In the genomic region with DNA sequence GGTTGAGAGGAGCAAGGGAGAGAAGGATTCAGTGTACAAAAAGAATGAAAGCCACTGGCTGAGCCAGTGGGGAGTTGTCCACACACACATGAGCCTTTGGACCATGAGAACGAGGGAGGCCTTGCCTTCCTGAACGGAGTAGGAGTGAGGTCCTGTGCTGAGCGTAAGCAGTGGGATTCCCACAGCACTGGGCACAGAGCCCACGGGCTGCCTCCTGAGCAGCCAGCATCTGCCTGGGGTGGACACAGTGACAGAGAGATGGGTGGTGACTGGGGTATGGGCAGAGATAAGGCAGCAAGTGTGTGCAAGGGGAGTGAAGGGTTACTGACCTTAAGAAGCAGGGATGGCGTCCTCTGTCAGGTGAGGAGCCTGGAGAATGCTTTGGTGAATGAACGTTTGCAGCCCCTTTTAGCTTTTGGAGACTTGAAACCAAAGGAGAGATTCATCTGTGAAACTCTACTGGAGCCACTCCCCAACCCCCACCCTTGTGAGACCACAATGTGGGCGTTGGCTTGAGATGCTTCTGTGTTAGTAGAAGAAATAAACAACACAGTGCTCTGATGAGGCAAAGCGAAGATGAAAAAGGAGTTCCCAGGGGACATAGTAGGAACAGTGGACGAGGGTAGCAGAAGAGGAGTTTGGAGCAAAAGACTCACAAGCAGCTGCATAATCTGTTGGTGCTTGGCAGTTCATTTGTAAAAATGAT, we compare ENCODE assay signal across 10 cellular contexts. TPM values are rescaled to one million over a fixed set of nuclear protein-coding genes. Genes with fewer than 3 reads are reported as not detected.
DNase-seq lines count a peak whose midpoint lies in the region; ATAC-seq, FAIRE-seq and TF ChIP-seq lines count a peak whose summit lies in the region.
"Had no signal": no experiment of that assay in that cellular context is flagged by ENCODE, and none has a peak within 500 bp of the region (broad histone marks: within the 10 kb centered on the region; RNA-seq: fewer than 3 reads in every experiment).

No MANE protein-coding gene starts in this region.

- no peaks in the 10 kb centered on the region for H3K9me2 ChIP-seq in PC-3 (replicated peaks; ENCODE audit: low read length)

- intact Hi-C loops in activated CD4-positive, alpha-beta memory T cell treated with anti-CD3 and anti-CD28 coated beads for 36 hours (cut with micrococcal nuclease), result loop anchor here (1.0 to 2.0 kb wide), 5 partner anchors 22 to 77 kb away; a partner anchor contains a TSS
- intact Hi-C loops in PC-3 (cut with micrococcal nuclease), result no loop called here

- H3K9ac ChIP-seq in mesenchymal stem cell (ENCODE audit: low read length) (no peak overlapping the region), PC-3 (ENCODE audit: low read length) (no peak overlapping the region)

- no peak overlapping the region for H3K14ac ChIP-seq in mesenchymal stem cell (ENCODE audit: low read length in 2 of 2)

- no peak for TF ChIP-seq POLR2A in GM12891 (IDR thresholded peaks at IDR 0.05; ENCODE audit: low read depth, low read length)

- H2AFZ ChIP-seq in mesenchymal stem cell (ENCODE audit: low read depth, low read length), result no peak overlapping the region
- H2AFZ ChIP-seq in PC-3 (ENCODE audit: low read length), result no peak overlapping the region

- H4K20me1 ChIP-seq in PC-3 (ENCODE audit: low read length), result no peaks in the 10 kb centered on the region

- no peak overlapping the region for H2BK15ac ChIP-seq in mesenchymal stem cell (ENCODE audit: low read depth, poor library complexity, severe bottlenecking)

- no peaks in the 10 kb centered on the region for H3K27me3 Mint-ChIP-seq in activated CD4-positive, alpha-beta memory T cell treated with anti-CD3 and anti-CD28 coated beads for 36 hours

- H3K4me2 ChIP-seq in mesenchymal stem cell (ENCODE audit: low read length, poor library complexity, severe bottlenecking) (no peak overlapping the region), PC-3 (ENCODE audit: low read length) (no peak overlapping the region)

- H3K27me3 ChIP-seq in mesenchymal stem cell (ENCODE audit: control insufficient read depth in 1 of 2, insufficient read depth in 1 of 2, low read length in 2 of 2) (peaks cover 3 to 35% of the 10 kb centered on the region in 2 experiments), PC-3 (ENCODE audit: low read length) (peaks cover 92% of the 10 kb centered on the region)
- H3K27me3 ChIP-seq: colonic mucosa had no signal

- POLR2A ChIA-PET in activated CD4-positive, alpha-beta memory T cell treated with anti-CD3 and anti-CD28 coated beads for 36 hours (lab: Charles Lee), result interaction anchor here (0.6 to 2.0 kb wide), 3 partner anchors 21 to 72 kb away, joined by 3 to 7 read pairs (median 3); no protein-coding TSS in a partner anchor
- POLR2A ChIA-PET in PC-3 (lab: Charles Lee; ENCODE audit: unreplicated experiment), result no interaction called here

- H4K91ac ChIP-seq in mesenchymal stem cell (ENCODE audit: low read length), result no peak overlapping the region

- no peak for DNase-seq in GM12891 (ENCODE audit: insufficient read length, low spot score)
- DNase-seq in activated CD4-positive, alpha-beta memory T cell treated with anti-CD3 and anti-CD28 coated beads for 36 hours, result peak; percentile 72
- no peak for DNase-seq in mesenchymal stem cell
- DNase-seq in NCI-H2227 (lab: John Stamatoyannopoulos, UW; ENCODE audit: unreplicated experiment), result no peak
- DNase-seq in NCI-H748 treated with DMSO at 0.1 percent for 48 hours (lab: John Stamatoyannopoulos, UW), result no peak
- DNase-seq in PC-3, result no peak
- DNase-seq in medulla oblongata (ENCODE audit: extremely low spot score), result no peak
- DNase-seq: colonic mucosa, DMS53 had no signal

- no peaks in the 10 kb centered on the region for H3F3A ChIP-seq in PC-3 (ENCODE audit: low read length, unreplicated experiment)

- H3K27ac ChIP-seq in mesenchymal stem cell (ENCODE audit: low read length, poor library complexity, severe bottlenecking) (no peak overlapping the region), PC-3 (ENCODE audit: low read length) (no peak overlapping the region)
- H3K27ac ChIP-seq: colonic mucosa had no signal

- H3K79me2 ChIP-seq in PC-3 (ENCODE audit: low read length), result no peaks in the 10 kb centered on the region

- H2BK12ac ChIP-seq in mesenchymal stem cell (ENCODE audit: low read length in 2 of 2), result no peak overlapping the region

- peaks cover 91% of the 10 kb centered on the region for H3K4me1 Mint-ChIP-seq in activated CD4-positive, alpha-beta memory T cell treated with anti-CD3 and anti-CD28 coated beads for 36 hours (ENCODE audit: low read depth)

- H3K4me3 ChIP-seq in mesenchymal stem cell (ENCODE audit: insufficient read depth in 1 of 2, low read depth in 1 of 2, low read length in 2 of 2) (no peak overlapping the region), PC-3 (ENCODE audit: low read length) (no peak overlapping the region)
- H3K4me3 ChIP-seq: colonic mucosa had no signal

- peaks cover 79% of the 10 kb centered on the region for H3K36me3 Mint-ChIP-seq in activated CD4-positive, alpha-beta memory T cell treated with anti-CD3 and anti-CD28 coated beads for 36 hours

- no peaks in the 10 kb centered on the region for H3K79me1 ChIP-seq in mesenchymal stem cell (replicated peaks; ENCODE audit: low read length, poor library complexity, severe bottlenecking)

- CTCF ChIA-PET in activated CD4-positive, alpha-beta memory T cell treated with anti-CD3 and anti-CD28 coated beads for 36 hours (lab: Charles Lee), result interaction anchor here (0.8 to 2.2 kb wide), 3 partner anchors 21 to 187 kb away, joined by 3 to 7 read pairs (median 6); no protein-coding TSS in a partner anchor
- CTCF ChIA-PET in PC-3 (lab: Charles Lee), result no interaction called here

- H3K36me3 ChIP-seq in mesenchymal stem cell (ENCODE audit: control insufficient read depth in 1 of 2, insufficient read depth in 2 of 2, low read depth in 1 of 2, low read length in 2 of 2) (no peaks in the 10 kb centered on the region), PC-3 (ENCODE audit: low read depth, low read length) (no peaks in the 10 kb centered on the region)
- H3K36me3 ChIP-seq: colonic mucosa had no signal

- H2BK5ac ChIP-seq in mesenchymal stem cell (ENCODE audit: low read depth, low read length, poor library complexity, severe bottlenecking), result no peak overlapping the region

- H3K9me3 ChIP-seq in mesenchymal stem cell (ENCODE audit: control insufficient read depth, low read length) (no peaks in the 10 kb centered on the region), PC-3 (ENCODE audit: low read length) (no peaks in the 10 kb centered on the region)
- H3K9me3 ChIP-seq: colonic mucosa had no signal

- WGBS in mesenchymal stem cell, result 77% methylated on average over 8 of the region's 9 CpGs

- no peak overlapping the region for H2BK120ac ChIP-seq in mesenchymal stem cell (ENCODE audit: low read depth, low read length)

- H3K27ac Mint-ChIP-seq in activated CD4-positive, alpha-beta memory T cell treated with anti-CD3 and anti-CD28 coated beads for 36 hours, result peak overlapping the region; percentile 97

- H3K4me3 Mint-ChIP-seq in activated CD4-positive, alpha-beta memory T cell treated with anti-CD3 and anti-CD28 coated beads for 36 hours, result peak overlapping the region; percentile 51

- H2AK5ac ChIP-seq in mesenchymal stem cell (ENCODE audit: low read length, severe bottlenecking), result no peak overlapping the region

- ATAC-seq in HG02798 (IDR thresholded peaks at IDR 0.05; ENCODE audit: poor library complexity, unreplicated experiment), result peak; percentile 54
- ATAC-seq in PC-3, result no peak

- peak overlapping the region; percentile 72 for H4K8ac ChIP-seq in mesenchymal stem cell (ENCODE audit: low read length)

- no peaks in the 10 kb centered on the region for H3K4me1 ChIP-seq in mesenchymal stem cell (ENCODE audit: control insufficient read depth, insufficient read depth, low read depth, low read length)
- H3K4me1 ChIP-seq in PC-3 (ENCODE audit: insufficient read depth, low read length), result no peaks in the 10 kb centered on the region
- H3K4me1 ChIP-seq: colonic mucosa had no signal

- H3K18ac ChIP-seq in mesenchymal stem cell (ENCODE audit: low read depth in 1 of 2, low read length in 2 of 2), result no peak overlapping the region

- BruUV-seq in PC-3 (replicated peaks; lab: Mats Ljungman, UMichigan), result no TSS peak

- peak; percentile 78 for FAIRE-seq in GM12891 (lab: Jason Lieb, UNC)

- TF ChIP-seq CTCF in PC-3 (conservative IDR thresholded peaks at IDR 0.05; ENCODE audit: low read depth, low read length), result no peak

- no peaks in the 10 kb centered on the region for H3K9me3 Mint-ChIP-seq in activated CD4-positive, alpha-beta memory T cell treated with anti-CD3 and anti-CD28 coated beads for 36 hours

- no peak overlapping the region for H3K4ac ChIP-seq in mesenchymal stem cell (ENCODE audit: low read depth in 1 of 2, low read length in 2 of 2)

- H3K23ac ChIP-seq in mesenchymal stem cell (ENCODE audit: low read length in 2 of 2), result no peak overlapping the region

TF ChIP-seq in GM12891, 5 proteins besides CTCF, POLR2A, EP300 and RAD21:
- TF ChIP-seq POU2F2 (IDR thresholded peaks at IDR 0.05; ENCODE audit: low read depth, low read length), result no peak
- TF ChIP-seq PAX5 (IDR thresholded peaks at IDR 0.05; ENCODE audit: insufficient read depth, low read length, severe bottlenecking), result no peak
- TF ChIP-seq POLR2AphosphoS5 (IDR thresholded peaks at IDR 0.05; ENCODE audit: low read depth, low read length), result no peak
- no peak for TF ChIP-seq SPI1 (IDR thresholded peaks at IDR 0.05; ENCODE audit: low read depth, low read length)
- no peak for TF ChIP-seq TAF1 (IDR thresholded peaks at IDR 0.05; ENCODE audit: low read depth, low read length)

RNA-seq across cellular contexts. Expression of a gene that starts 56.5 kb away (rescaled TPM):
- polyA plus RNA-seq in GM12891 (2012; ENCODE audit: low read depth, missing spikeins), result 9.0 TPM
- 10 to 100 TPM; 46.2 to 49.0 TPM for total RNA-seq in activated CD4-positive, alpha-beta memory T cell treated with anti-CD3 and anti-CD28 coated beads for 36 hours
- polyA plus RNA-seq in mesenchymal stem cell (2013, experiment 1 of 2), result 4.0 TPM
- polyA plus RNA-seq in mesenchymal stem cell (2013, experiment 2 of 2), result 4.3 TPM
- 27.2 and 28.9 TPM in 2 replicates for total RNA-seq in PC-3 (2014; rRNA removed)
